ENCODE assay signal across 11 cellular contexts in genomic region chr17:80649200-80649644, GRCh38.
DNase-seq lines count a peak whose midpoint lies in the region; ATAC-seq, FAIRE-seq and TF ChIP-seq lines count a peak whose summit lies in the region.
"Had no signal": no experiment of that assay in that cellular context is flagged by ENCODE, and none has a peak within 500 bp of the region (broad histone marks: within the 10 kb centered on the region; RNA-seq: fewer than 3 reads in every experiment).

No MANE protein-coding gene starts in this region.

- DNase-seq in stimulated activated naive CD4-positive, alpha-beta T cell treated with Interleukin-2 at 50 U/mL for 16 hours (lab: John Stamatoyannopoulos, UW): peak; percentile 17
- DNase-seq in stimulated activated naive CD4-positive, alpha-beta T cell (lab: John Stamatoyannopoulos, UW): no peak
- DNase-seq in activated T-helper 2 cell treated with anti-CD3 and anti-CD28 coated beads, Interferon-gamma antibody, Interleukin-2, Interleukin-4, amounts not matched to agents 10 μg/mL and 5 μg/mL and 100 μg/mL, durations not matched to agents 14 hours and 24 hours and 36 hours (ENCODE audit: low spot score): no peak
- DNase-seq in fibroblast of mammary gland (ENCODE audit: low read depth) (peak; percentile 15), urothelium cell line (ENCODE audit: low spot score) (no peak), dorsolateral prefrontal cortex (no peak)
- DNase-seq: cerebellar nuclear complex, NCI-H1436 treated with DMSO at 0.1 percent for 48 hours had no signal

- no peaks in the 10 kb centered on the region for H3K27me3 Mint-ChIP-seq in activated T-helper 2 cell treated with anti-CD3 and anti-CD28 coated beads, Interferon-gamma antibody, Interleukin-2, Interleukin-4, amounts not matched to agents 10 μg/mL and 5 μg/mL and 100 μg/mL, durations not matched to agents 14 hours and 24 hours and 36 hours (ENCODE audit: low read depth)

- H3K4me3 Mint-ChIP-seq in activated T-helper 2 cell treated with anti-CD3 and anti-CD28 coated beads, Interferon-gamma antibody, Interleukin-2, Interleukin-4, amounts not matched to agents 10 μg/mL and 5 μg/mL and 100 μg/mL, durations not matched to agents 14 hours and 24 hours and 36 hours (ENCODE audit: low read depth): no peak overlapping the region

- ATAC-seq in GM19467 (IDR thresholded peaks at IDR 0.05; ENCODE audit: unreplicated experiment) (no peak), HG03097 (IDR thresholded peaks at IDR 0.05; ENCODE audit: low FRiP score, unreplicated experiment) (no peak)

- peak; percentile 81 for FAIRE-seq in urothelium cell line (lab: Jason Lieb, UNC)

- H3K9me3 Mint-ChIP-seq in activated T-helper 2 cell treated with anti-CD3 and anti-CD28 coated beads, Interferon-gamma antibody, Interleukin-2, Interleukin-4, amounts not matched to agents 10 μg/mL and 5 μg/mL and 100 μg/mL, durations not matched to agents 14 hours and 24 hours and 36 hours: peaks cover 8% of the 10 kb centered on the region

- no peak overlapping the region for H3K4me3 ChIP-seq in fibroblast of mammary gland (ENCODE audit: control insufficient read depth, low read depth, low read length)
- no peak overlapping the region for H3K4me3 ChIP-seq in dorsolateral prefrontal cortex
- H3K4me3 ChIP-seq: thyroid gland had no signal

- intact Hi-C loops in activated T-helper 2 cell treated with anti-CD3 and anti-CD28 coated beads, Interferon-gamma antibody, Interleukin-2, Interleukin-4, amounts not matched to agents 10 μg/mL and 5 μg/mL and 100 μg/mL, durations not matched to agents 14 hours and 24 hours and 36 hours (cut with micrococcal nuclease): loop anchor here (1.0 to 5.0 kb wide), 4 partner anchors 16 to 228 kb away; no protein-coding TSS in a partner anchor
- intact Hi-C loops in dorsolateral prefrontal cortex (cut with DNase I): no loop called here

- H3K27ac Mint-ChIP-seq in activated T-helper 2 cell treated with anti-CD3 and anti-CD28 coated beads, Interferon-gamma antibody, Interleukin-2, Interleukin-4, amounts not matched to agents 10 μg/mL and 5 μg/mL and 100 μg/mL, durations not matched to agents 14 hours and 24 hours and 36 hours: peak overlapping the region; percentile 88

- H3K36me3 Mint-ChIP-seq in activated T-helper 2 cell treated with anti-CD3 and anti-CD28 coated beads, Interferon-gamma antibody, Interleukin-2, Interleukin-4, amounts not matched to agents 10 μg/mL and 5 μg/mL and 100 μg/mL, durations not matched to agents 14 hours and 24 hours and 36 hours (ENCODE audit: low read depth): peaks cover 47% of the 10 kb centered on the region

- no peak overlapping the region for H3K27ac ChIP-seq in dorsolateral prefrontal cortex
- H3K27ac ChIP-seq: thyroid gland had no signal

- H3K4me1 Mint-ChIP-seq in activated T-helper 2 cell treated with anti-CD3 and anti-CD28 coated beads, Interferon-gamma antibody, Interleukin-2, Interleukin-4, amounts not matched to agents 10 μg/mL and 5 μg/mL and 100 μg/mL, durations not matched to agents 14 hours and 24 hours and 36 hours (ENCODE audit: low read depth): peaks cover 67% of the 10 kb centered on the region

- no peak for TF ChIP-seq CTCF in fibroblast of mammary gland (conservative IDR thresholded peaks at IDR 0.05; ENCODE audit: control insufficient read depth, insufficient read depth, low read depth, low read length)
- TF ChIP-seq CTCF in dorsolateral prefrontal cortex (IDR thresholded peaks at IDR 0.05 in 54 of 56, conservative IDR thresholded peaks at IDR 0.05 in 2 of 56; ENCODE audit: low read depth in 1 of 56, partially characterized antibody in 56 of 56): no peak

- no peaks in the 10 kb centered on the region for H3K27me3 ChIP-seq in dorsolateral prefrontal cortex
- H3K27me3 ChIP-seq: thyroid gland had no signal

Comparison
In these comparisons a context has a peak if more than half of its experiments do, and no peak if none do; other contexts are left out.
1. DNase-seq: peak in stimulated activated naive CD4-positive, alpha-beta T cell treated with Interleukin-2 at 50 U/mL for 16 hours (single experiment) and fibroblast of mammary gland (single experiment); none in stimulated activated naive CD4-positive, alpha-beta T cell (0 of 6), activated T-helper 2 cell treated with anti-CD3 and anti-CD28 coated beads, Interferon-gamma antibody, Interleukin-2, Interleukin-4, amounts not matched to agents 10 μg/mL and 5 μg/mL and 100 μg/mL, durations not matched to agents 14 hours and 24 hours and 36 hours (single experiment), urothelium cell line (single experiment) and dorsolateral prefrontal cortex (0 of 10).